In the genomic region with DNA sequence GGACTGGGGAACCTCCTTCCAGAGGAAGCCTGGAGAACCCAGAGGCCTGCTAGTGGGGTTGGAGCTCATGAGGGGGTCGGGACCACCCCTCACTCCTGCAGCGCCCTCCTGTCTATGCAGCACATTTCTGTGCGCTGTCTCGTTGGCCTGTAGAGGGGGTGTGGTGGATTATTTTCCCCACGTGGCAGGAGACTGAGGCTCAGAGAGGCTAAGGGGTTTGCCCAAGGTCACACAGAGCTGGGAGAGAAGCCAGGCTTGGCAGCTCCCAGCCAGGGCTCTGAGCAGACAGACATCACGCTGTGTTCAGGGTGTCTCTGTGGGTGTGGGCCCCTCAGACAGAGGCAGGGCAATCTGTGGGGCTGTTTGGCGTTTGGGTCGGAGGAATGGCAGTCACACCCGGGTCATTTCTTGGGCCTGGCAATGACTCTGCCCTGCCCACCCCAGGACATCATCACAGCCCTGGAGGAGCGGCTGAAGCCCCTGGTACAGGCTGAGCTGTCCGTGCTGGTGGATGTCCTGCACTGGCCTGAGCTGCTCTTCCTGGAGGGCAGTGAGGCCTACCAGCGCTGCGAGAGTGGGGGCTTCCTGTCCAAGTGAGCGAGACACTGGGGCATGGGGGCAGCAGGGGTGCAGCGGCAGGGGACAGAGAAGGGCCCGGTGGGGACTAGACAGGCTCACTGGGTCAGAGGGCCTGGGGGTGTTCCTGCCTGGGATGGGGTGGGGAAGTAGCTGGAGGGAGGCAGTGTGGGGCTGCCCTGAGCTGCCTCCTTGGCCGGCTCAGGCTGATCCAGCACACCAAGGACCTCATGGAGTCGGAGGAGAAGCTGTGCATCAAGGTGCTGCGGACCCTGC, we compare ENCODE assay signal across 18 cellular contexts. TPM values are rescaled to one million over a fixed set of nuclear protein-coding genes. Genes with fewer than 3 reads are reported as not detected.
A peak's percentile ranks its signal among the peaks of the same experiment; 100 is the strongest.
DNase-seq lines count a peak whose midpoint lies in the region; ATAC-seq and TF ChIP-seq lines count a peak whose summit lies in the region.
"Had no signal": no experiment of that assay in that cellular context is flagged by ENCODE, and none has a peak within 500 bp of the region (broad histone marks: within the 10 kb centered on the region; RNA-seq: fewer than 3 reads in every experiment).

No MANE protein-coding gene starts in this region.

- POLR2A ChIA-PET in WTC11 (lab: Charles Lee), result no interaction called here

- TF ChIP-seq POLR2A in adrenal gland (IDR thresholded peaks at IDR 0.05), result no peak

- H3K27ac Mint-ChIP-seq in stimulated activated naive CD8-positive, alpha-beta T cell treated with anti-CD3 and anti-CD28 coated beads, Interleukin-15, Interleukin-2, amounts not matched to agents 100 ng/mL and 50 ng/mL, for 24 hours, result peak overlapping the region; percentile 68
- H3K27ac Mint-ChIP-seq in WTC11, result no peak overlapping the region
- H3K27ac Mint-ChIP-seq: immature natural killer cell had no signal

- peaks cover 36% of the 10 kb centered on the region for H3K36me3 Mint-ChIP-seq in activated T-cell treated with anti-CD3 and anti-CD28 coated beads, Interleukin-2, amount 50 U/mL, for 4 hours (ENCODE audit: insufficient read depth)
- H3K36me3 Mint-ChIP-seq in stimulated activated naive CD8-positive, alpha-beta T cell treated with anti-CD3 and anti-CD28 coated beads, Interleukin-15, Interleukin-2, amounts not matched to agents 100 ng/mL and 50 ng/mL, for 24 hours (ENCODE audit: low read depth), result peaks cover 44% of the 10 kb centered on the region
- peaks cover 55% of the 10 kb centered on the region for H3K36me3 Mint-ChIP-seq in WTC11

- no peaks in the 10 kb centered on the region for H3K9me3 ChIP-seq in RWPE2 (ENCODE audit: severe bottlenecking)
- no peaks in the 10 kb centered on the region for H3K9me3 ChIP-seq in adrenal gland (replicated peaks in 1 of 3)
- H3K9me3 ChIP-seq: sigmoid colon, stomach had no signal

- peaks cover 15% of the 10 kb centered on the region for H3K4me1 Mint-ChIP-seq in activated T-cell treated with anti-CD3 and anti-CD28 coated beads, Interleukin-2, amount 50 U/mL, for 4 hours (ENCODE audit: low read depth)
- peaks cover 14% of the 10 kb centered on the region for H3K4me1 Mint-ChIP-seq in stimulated activated naive CD8-positive, alpha-beta T cell treated with anti-CD3 and anti-CD28 coated beads, Interleukin-15, Interleukin-2, amounts not matched to agents 100 ng/mL and 50 ng/mL, for 24 hours (ENCODE audit: low read depth)
- no peaks in the 10 kb centered on the region for H3K4me1 Mint-ChIP-seq in WTC11
- H3K4me1 Mint-ChIP-seq: IgD-negative memory B cell, immature natural killer cell had no signal

- no peaks in the 10 kb centered on the region for H3K27me3 Mint-ChIP-seq in activated T-cell treated with anti-CD3 and anti-CD28 coated beads, Interleukin-2, amount 50 U/mL, for 4 hours (ENCODE audit: low read depth)
- H3K27me3 Mint-ChIP-seq in stimulated activated naive CD8-positive, alpha-beta T cell treated with anti-CD3 and anti-CD28 coated beads, Interleukin-15, Interleukin-2, amounts not matched to agents 100 ng/mL and 50 ng/mL, for 24 hours, result no peaks in the 10 kb centered on the region
- no peaks in the 10 kb centered on the region for H3K27me3 Mint-ChIP-seq in WTC11 (ENCODE audit: low read depth)
- H3K27me3 Mint-ChIP-seq: IgD-negative memory B cell had no signal

- ATAC-seq in activated T-cell treated with anti-CD3 and anti-CD28 coated beads, Interleukin-2, amount 50 U/mL, for 4 hours, result peak; percentile 33 to 54
- no peak; the same call in 2 of the 3 replicates for ATAC-seq in RWPE2 (ENCODE audit: low read depth)
- ATAC-seq in GM21447 (IDR thresholded peaks at IDR 0.05; ENCODE audit: unreplicated experiment), result no peak
- ATAC-seq in GM19452 (IDR thresholded peaks at IDR 0.05; ENCODE audit: unreplicated experiment), result no peak
- no peak for ATAC-seq in WTC11

- no peak for TF ChIP-seq CTCF in RWPE2 (IDR thresholded peaks at IDR 0.05; ENCODE audit: poor library complexity, severe bottlenecking)
- TF ChIP-seq CTCF in adrenal gland (IDR thresholded peaks at IDR 0.05), result peak in 2 of 6 experiments; percentile 14 to 32
- no peak for TF ChIP-seq CTCF in WTC11 (IDR thresholded peaks at IDR 0.05)

- H3K4me3 ChIP-seq in RWPE2 (ENCODE audit: severe bottlenecking) (no peak overlapping the region), adrenal gland (no peak overlapping the region)
- H3K4me3 ChIP-seq: sigmoid colon, stomach had no signal

- no peaks in the 10 kb centered on the region for H3K9me3 Mint-ChIP-seq in activated T-cell treated with anti-CD3 and anti-CD28 coated beads, Interleukin-2, amount 50 U/mL, for 4 hours
- no peaks in the 10 kb centered on the region for H3K9me3 Mint-ChIP-seq in stimulated activated naive CD8-positive, alpha-beta T cell treated with anti-CD3 and anti-CD28 coated beads, Interleukin-15, Interleukin-2, amounts not matched to agents 100 ng/mL and 50 ng/mL, for 24 hours
- no peaks in the 10 kb centered on the region for H3K9me3 Mint-ChIP-seq in WTC11
- H3K9me3 Mint-ChIP-seq: IgD-negative memory B cell, immature natural killer cell had no signal

- CTCF ChIA-PET in WTC11 (lab: Charles Lee), result interaction anchor here (0.8 to 2.8 kb wide), 2 partner anchors 17 to 19 kb away, joined by 3 to 9 read pairs; no protein-coding TSS in a partner anchor

- H3K36me3 ChIP-seq in RWPE2 (ENCODE audit: low read depth) (peaks cover 91% of the 10 kb centered on the region), adrenal gland (replicated peaks in 1 of 2) (peaks cover 0 to 44% of the 10 kb centered on the region in 2 donors)

- H3K4me3 Mint-ChIP-seq in activated T-cell treated with anti-CD3 and anti-CD28 coated beads, Interleukin-2, amount 50 U/mL, for 4 hours, result no peak overlapping the region
- H3K4me3 Mint-ChIP-seq in stimulated activated naive CD8-positive, alpha-beta T cell treated with anti-CD3 and anti-CD28 coated beads, Interleukin-15, Interleukin-2, amounts not matched to agents 100 ng/mL and 50 ng/mL, for 24 hours, result no peak overlapping the region
- no peak overlapping the region for H3K4me3 Mint-ChIP-seq in WTC11
- H3K4me3 Mint-ChIP-seq: IgD-negative memory B cell, immature natural killer cell had no signal

- no peak overlapping the region for H3K27ac ChIP-seq in RWPE2 (ENCODE audit: poor library complexity, severe bottlenecking)
- H3K27ac ChIP-seq in adrenal gland, result no peak overlapping the region
- H3K27ac ChIP-seq: sigmoid colon, stomach, VCaP had no signal

- H3K27me3 ChIP-seq in RWPE2 (ENCODE audit: insufficient read depth, poor library complexity, severe bottlenecking) (no peaks in the 10 kb centered on the region), adrenal gland (no peaks in the 10 kb centered on the region)
- H3K27me3 ChIP-seq: stomach had no signal

- WGBS in adrenal gland, 4 donors, result 53 to 80% (median 67%) methylated on average over 6 to 19 of the region's 19 CpGs

- intact Hi-C loops in adrenal gland (cut with DNase I), result no loop called here

- H3K4me1 ChIP-seq in RWPE2 (ENCODE audit: insufficient read depth, poor library complexity, severe bottlenecking) (no peaks in the 10 kb centered on the region), adrenal gland (replicated peaks in 1 of 2) (peaks cover 3 to 9% of the 10 kb centered on the region in 2 donors)
- H3K4me1 ChIP-seq: sigmoid colon, stomach had no signal

- DNase-seq in activated T-cell treated with anti-CD3 and anti-CD28 coated beads, Interleukin-2, amount 50 U/mL, for 4 hours, result no peak
- DNase-seq in activated T-cell treated with anti-CD3 and anti-CD28 coated beads, Interleukin-2, amount 50 U/mL, for 48 hours, result no peak
- DNase-seq in RWPE2 (ENCODE audit: low spot score) (peak; percentile 49), adrenal gland (peak; percentile 61 to 85 (median 83)), WTC11 (ENCODE audit: low spot score) (no peak)
- DNase-seq: COR-L47; effector CD4-positive, alpha-beta T cell; GOT3; immature natural killer cell; NCI-H1930; NCI-H345; sigmoid colon; stomach had no signal

TF ChIP-seq in WTC11, 78 proteins besides CTCF, POLR2A, EP300 and RAD21:
- TF ChIP-seq, protein P1, sequence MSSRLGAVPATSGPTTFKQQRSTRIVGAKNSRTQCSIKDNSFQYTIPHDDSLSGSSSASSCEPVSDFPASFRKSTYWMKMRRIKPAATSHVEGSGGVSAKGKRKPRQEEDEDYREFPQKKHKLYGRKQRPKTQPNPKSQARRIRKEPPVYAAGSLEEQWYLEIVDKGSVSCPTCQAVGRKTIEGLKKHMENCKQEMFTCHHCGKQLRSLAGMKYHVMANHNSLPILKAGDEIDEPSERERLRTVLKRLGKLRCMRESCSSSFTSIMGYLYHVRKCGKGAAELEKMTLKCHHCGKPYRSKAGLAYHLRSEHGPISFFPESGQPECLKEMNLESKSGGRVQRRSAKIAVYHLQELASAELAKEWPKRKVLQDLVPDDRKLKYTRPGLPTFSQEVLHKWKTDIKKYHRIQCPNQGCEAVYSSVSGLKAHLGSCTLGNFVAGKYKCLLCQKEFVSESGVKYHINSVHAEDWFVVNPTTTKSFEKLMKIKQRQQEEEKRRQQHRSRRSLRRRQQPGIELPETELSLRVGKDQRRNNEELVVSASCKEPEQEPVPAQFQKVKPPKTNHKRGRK (CRISPR knock-in tag; IDR thresholded peaks at IDR 0.05; ENCODE audit: borderline replicate concordance), result no peak

RNA-seq across cellular contexts. Expression of gene UQCC2, which starts 27.7 kb away (rescaled TPM):
- 100 to 1,000 TPM; 108 to 142 (median 110) TPM for total RNA-seq in activated T-cell treated with anti-CD3 and anti-CD28 coated beads, Interleukin-2, amount 50 U/mL, for 4 hours
- 10 to 100 TPM in 7 of 8 donors, 1 to 10 TPM in 1; 7.4 to 89.8 (median 50.8) TPM for total RNA-seq in adrenal gland
- polyA plus RNA-seq in adrenal gland, result 100 to 1,000 TPM in 2 of 3 donors, 10 to 100 TPM in 1; 74.9 to 214 (median 168) TPM
- 65.8 to 105 TPM (median 95.3 TPM) in 3 replicates for total RNA-seq in WTC11 (2021)

Comparison
In these comparisons a context has a peak if more than half of its experiments do, and no peak if none do; other contexts are left out.
1. ATAC-seq: peak in activated T-cell treated with anti-CD3 and anti-CD28 coated beads, Interleukin-2, amount 50 U/mL, for 4 hours (2 of 2); none in RWPE2 (single experiment), GM21447 (single experiment), GM19452 (single experiment) and WTC11 (single experiment).
2. DNase-seq: peak in RWPE2 (single experiment) and adrenal gland (7 of 7); none in activated T-cell treated with anti-CD3 and anti-CD28 coated beads, Interleukin-2, amount 50 U/mL, for 4 hours (single experiment), activated T-cell treated with anti-CD3 and anti-CD28 coated beads, Interleukin-2, amount 50 U/mL, for 48 hours (0 of 2) and WTC11 (single experiment).